ENCODE assay signal across 8 cellular contexts in the genomic region with DNA sequence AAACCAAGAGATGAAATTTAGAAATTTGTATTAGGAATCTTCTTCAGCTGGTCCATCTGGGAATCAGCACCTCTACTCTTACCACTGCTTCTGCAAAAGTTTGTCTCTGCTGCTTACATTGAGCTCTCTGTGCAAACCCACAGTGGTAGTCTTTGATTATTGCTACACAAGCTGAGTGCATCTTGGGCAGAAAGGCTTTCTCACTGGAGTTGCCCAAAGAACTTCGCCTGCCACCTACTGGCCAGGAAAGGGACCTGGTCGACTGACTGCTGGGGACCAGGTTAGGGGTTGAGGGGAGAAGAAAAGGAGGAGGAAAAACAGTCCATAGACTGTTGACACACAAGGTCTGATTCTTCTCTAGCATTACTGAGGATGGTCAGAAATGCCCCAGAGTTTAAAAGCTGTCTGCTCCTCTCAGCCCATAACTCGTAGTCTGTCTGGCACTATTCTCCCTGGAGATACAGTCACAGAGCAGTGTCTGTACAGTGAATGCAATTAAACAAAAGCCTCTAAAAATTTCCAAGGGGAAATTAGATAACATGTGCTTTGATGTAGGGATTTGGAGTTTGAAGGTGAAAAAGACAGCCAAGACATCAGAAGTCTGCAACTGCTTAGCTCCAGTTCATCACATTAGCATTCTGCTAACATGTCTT.
A peak's percentile ranks its signal among the peaks of the same experiment; 100 is the strongest.
DNase-seq lines count a peak whose midpoint lies in the region; ATAC-seq lines count a peak whose summit lies in the region.

No MANE protein-coding gene starts in this region.

- no peaks in the 10 kb centered on the region for H3K27me3 ChIP-seq in iPS DF 6.9 (ENCODE audit: control insufficient read depth, insufficient read depth, low read length)

- no CpG with 5 or more reads among the region's 3 CpGs for WGBS in iPS DF 6.9 (ENCODE audit: insufficient coverage, insufficient read length)

- H3K36me3 ChIP-seq in iPS DF 6.9 (ENCODE audit: control insufficient read depth, insufficient read depth, low read length): no peaks in the 10 kb centered on the region

- DNase-seq in ELR (ENCODE audit: low read depth): peak; percentile 78
- peak; percentile 46 for DNase-seq in RPMI8226
- peak; percentile 24 for DNase-seq in activated gamma-delta T cell treated with anti-CD3 and anti-CD28 coated beads, Interleukin-2, amount 50 U/mL, for 16 hours (ENCODE audit: low read depth)
- peak; percentile 37 for DNase-seq in iPS DF 6.9 (ENCODE audit: low read depth, low spot score)
- DNase-seq in stimulated activated CD4-positive, alpha-beta T cell treated with anti-CD3 and anti-CD28 coated beads, TNF-alpha, amount 100 ng/mL, for 48 hours (ENCODE audit: low read depth in 3 of 3): peak in 2 of 3 donors; percentile 20 to 36
- DNase-seq in ureter (ENCODE audit: low spot score): no peak

- H3K4me1 ChIP-seq in iPS DF 6.9 (ENCODE audit: control insufficient read depth, insufficient read depth, low read length): no peaks in the 10 kb centered on the region; the same call in 1 of the 2 replicates

- H3K9me3 ChIP-seq in iPS DF 6.9 (ENCODE audit: control insufficient read depth, insufficient read depth, low read length): no peaks in the 10 kb centered on the region

- no peak overlapping the region for H3K4me3 ChIP-seq in iPS DF 6.9 (ENCODE audit: low read length)

- no peak overlapping the region for H3K27ac ChIP-seq in iPS DF 6.9 (ENCODE audit: low read length)

- ATAC-seq in GM19455 (IDR thresholded peaks at IDR 0.05; ENCODE audit: unreplicated experiment): peak; percentile 92
- peak; percentile 96 for ATAC-seq in HG03439 (IDR thresholded peaks at IDR 0.05; ENCODE audit: unreplicated experiment)
